24 cellular contexts compared by ENCODE assay signal in genomic region chr10:91433620-91434019, GRCh38. TPM values are rescaled to one million over a fixed set of nuclear protein-coding genes. Genes with fewer than 3 reads are reported as not detected.
A peak's percentile ranks its signal among the peaks of the same experiment; 100 is the strongest.
DNase-seq lines count a peak whose midpoint lies in the region.
"Had no signal": no experiment of that assay in that cellular context is flagged by ENCODE, and none has a peak within 500 bp of the region (broad histone marks: within the 10 kb centered on the region; RNA-seq: fewer than 3 reads in every experiment).

No MANE protein-coding gene starts in this region.

- no peak overlapping the region for H3K27ac Mint-ChIP-seq in activated naive CD8-positive, alpha-beta T cell treated with anti-CD3 and anti-CD28 coated beads for 36 hours
- H3K27ac Mint-ChIP-seq: CD8-positive, alpha-beta memory T cell had no signal

- H3K27me3 Mint-ChIP-seq in activated naive CD8-positive, alpha-beta T cell treated with anti-CD3 and anti-CD28 coated beads for 36 hours, result no peaks in the 10 kb centered on the region
- H3K27me3 Mint-ChIP-seq: CD8-positive, alpha-beta memory T cell had no signal

- H3K27ac ChIP-seq in ACC112 (ENCODE audit: low read depth, low read length), result peak overlapping the region; percentile 64; the same call in 1 of the 2 replicates
- H3K27ac ChIP-seq: HL-60, SK-N-MC had no signal

- H3K36me3 Mint-ChIP-seq in activated naive CD8-positive, alpha-beta T cell treated with anti-CD3 and anti-CD28 coated beads for 36 hours, result peaks cover 9% of the 10 kb centered on the region

- DNase-seq in NCI-H526 treated with DMSO at 0.1 percent for 48 hours (lab: John Stamatoyannopoulos, UW) (peak; percentile 4), glomerular visceral epithelial cell (ENCODE audit: extremely low spot score) (peak; percentile 40), renal cortical epithelial cell (ENCODE audit: low read depth) (peak; percentile 71), GF-D8 (lab: John Stamatoyannopoulos, UW) (no peak), midbrain (lab: John Stamatoyannopoulos, UW) (no peak)
- DNase-seq in activated naive CD8-positive, alpha-beta T cell treated with anti-CD3 and anti-CD28 coated beads for 36 hours, result no peak
- DNase-seq: AML-193; C1 segment of cervical spinal cord; Calu3; CD8-positive, alpha-beta memory T cell; DMS153; GDM1; GOT3; KG1; NCI-H1105; NCI-H146; NCI-H2029 treated with DMSO at 0.1 percent for 48 hours; NCI-H226; NCI-H510A treated with DMSO at 0.1 percent for 48 hours; RPMI8226; SHP77 had no signal

- no peaks in the 10 kb centered on the region; the same call in 1 of the 2 replicates for H3K36me3 ChIP-seq in ACC112 (ENCODE audit: insufficient read depth, low read length)

- H3K4me3 ChIP-seq in ACC112 (ENCODE audit: low read depth, low read length), result no peak overlapping the region
- H3K4me3 ChIP-seq: SK-N-MC had no signal

- no peak overlapping the region for H2AFZ ChIP-seq in ACC112 (ENCODE audit: low read length, unreplicated experiment)

- H3K79me2 ChIP-seq in ACC112 (ENCODE audit: control insufficient read depth, insufficient read depth, low read length, unreplicated experiment), result no peaks in the 10 kb centered on the region

- peaks cover 10% of the 10 kb centered on the region for H3K4me1 ChIP-seq in ACC112 (ENCODE audit: control insufficient read depth, insufficient read depth, low read length, unreplicated experiment)

- no peaks in the 10 kb centered on the region for H3K27me3 ChIP-seq in ACC112 (ENCODE audit: insufficient read depth, low read length)

- H3K4me1 Mint-ChIP-seq in activated naive CD8-positive, alpha-beta T cell treated with anti-CD3 and anti-CD28 coated beads for 36 hours, result peaks cover 2% of the 10 kb centered on the region
- H3K4me1 Mint-ChIP-seq: CD8-positive, alpha-beta memory T cell had no signal

- H3K9me3 Mint-ChIP-seq in activated naive CD8-positive, alpha-beta T cell treated with anti-CD3 and anti-CD28 coated beads for 36 hours, result peaks cover 4% of the 10 kb centered on the region

- H3K4me3 Mint-ChIP-seq in activated naive CD8-positive, alpha-beta T cell treated with anti-CD3 and anti-CD28 coated beads for 36 hours, result no peak overlapping the region
- H3K4me3 Mint-ChIP-seq: CD8-positive, alpha-beta memory T cell had no signal

RNA-seq across cellular contexts. Expression of gene HECTD2, which starts 23.5 kb away (rescaled TPM):
- 5.6 and 11.7 TPM in 2 replicates for total RNA-seq in renal cortical epithelial cell
- total RNA-seq in activated naive CD8-positive, alpha-beta T cell treated with anti-CD3 and anti-CD28 coated beads for 36 hours, result 1 to 10 TPM; 2.6 to 2.9 TPM

Comparison
In these comparisons a context has a peak if more than half of its experiments do, and no peak if none do; other contexts are left out.
1. DNase-seq: peak in NCI-H526 treated with DMSO at 0.1 percent for 48 hours (single experiment), glomerular visceral epithelial cell (single experiment) and renal cortical epithelial cell (single experiment); none in GF-D8 (single experiment), midbrain (single experiment) and activated naive CD8-positive, alpha-beta T cell treated with anti-CD3 and anti-CD28 coated beads for 36 hours (single experiment).